ENCODE assay signal across 1 cellular context in genomic region chr17:72604518-72604917, GRCh38.
TF ChIP-seq lines count a peak whose summit lies in the region.

No MANE protein-coding gene starts in this region.

TF ChIP-seq in HepG2, 621 proteins besides CTCF, POLR2A, EP300 and RAD21 (continued from another document):
- no peak for TF ChIP-seq DZIP1 (CRISPR knock-in tag; IDR thresholded peaks at IDR 0.05)
- no peak for TF ChIP-seq ZNF782 (CRISPR knock-in tag; IDR thresholded peaks at IDR 0.05; ENCODE audit: borderline replicate concordance)
- peak; percentile 55; the same call in 1 of the 2 replicates for TF ChIP-seq POGZ (CRISPR knock-in tag; IDR thresholded peaks at IDR 0.05)
- no peak for TF ChIP-seq CC2D1A (CRISPR knock-in tag; IDR thresholded peaks at IDR 0.05)
- TF ChIP-seq ZNF207 (IDR thresholded peaks at IDR 0.05; ENCODE audit: borderline replicate concordance) = no peak
- TF ChIP-seq HNRNPLL (IDR thresholded peaks at IDR 0.05; ENCODE audit: low read depth, low read length, poor library complexity, severe bottlenecking) = no peak
- TF ChIP-seq ZNF30 (CRISPR knock-in tag; IDR thresholded peaks at IDR 0.05) = no peak
- peak; percentile 80; the same call in 1 of the 2 replicates for TF ChIP-seq ZNF792 (CRISPR knock-in tag; IDR thresholded peaks at IDR 0.05)
- peak; percentile 65 for TF ChIP-seq SALL1 (CRISPR knock-in tag; IDR thresholded peaks at IDR 0.05)
- TF ChIP-seq ZNF510 (CRISPR knock-in tag; IDR thresholded peaks at IDR 0.05; ENCODE audit: low read depth) = no peak
- no peak for TF ChIP-seq ZNF597 (CRISPR knock-in tag; IDR thresholded peaks at IDR 0.05)
- no peak for TF ChIP-seq ZBTB14 (CRISPR knock-in tag; IDR thresholded peaks at IDR 0.05)
- peak; percentile 80; the same call in 1 of the 2 replicates for TF ChIP-seq HMGXB3 (CRISPR knock-in tag; IDR thresholded peaks at IDR 0.05; ENCODE audit: borderline replicate concordance)
- no peak; the same call in 1 of the 2 replicates for TF ChIP-seq ZNF124 (CRISPR knock-in tag; IDR thresholded peaks at IDR 0.05)
- TF ChIP-seq ZNF512 (CRISPR knock-in tag; IDR thresholded peaks at IDR 0.05) = no peak
- TF ChIP-seq ZNF569 (CRISPR knock-in tag; IDR thresholded peaks at IDR 0.05; ENCODE audit: borderline replicate concordance) = no peak
- no peak for TF ChIP-seq ETS1 (CRISPR knock-in tag; IDR thresholded peaks at IDR 0.05)
- TF ChIP-seq MXD4 (CRISPR knock-in tag; IDR thresholded peaks at IDR 0.05) = no peak
- no peak for TF ChIP-seq PCBP1 (IDR thresholded peaks at IDR 0.05; ENCODE audit: borderline replicate concordance, low read depth, low read length)
- no peak for TF ChIP-seq DPF2 (CRISPR knock-in tag; IDR thresholded peaks at IDR 0.05; ENCODE audit: borderline replicate concordance, low read depth)
- no peak for TF ChIP-seq ZNF382 (CRISPR knock-in tag; IDR thresholded peaks at IDR 0.05; ENCODE audit: borderline replicate concordance)
- no peak for TF ChIP-seq NFE2L2 (IDR thresholded peaks at IDR 0.05; ENCODE audit: low read length)
- TF ChIP-seq AGO1 (IDR thresholded peaks at IDR 0.05; ENCODE audit: low read depth, low read length, poor library complexity, severe bottlenecking) = no peak
- peak; percentile 67 for TF ChIP-seq PHF5A (CRISPR knock-in tag; IDR thresholded peaks at IDR 0.05; ENCODE audit: low read depth, unreplicated experiment)
- TF ChIP-seq ZNF709 (CRISPR knock-in tag; IDR thresholded peaks at IDR 0.05) = no peak
